ENCODE assay signal across 12 cellular contexts in the genomic region with DNA sequence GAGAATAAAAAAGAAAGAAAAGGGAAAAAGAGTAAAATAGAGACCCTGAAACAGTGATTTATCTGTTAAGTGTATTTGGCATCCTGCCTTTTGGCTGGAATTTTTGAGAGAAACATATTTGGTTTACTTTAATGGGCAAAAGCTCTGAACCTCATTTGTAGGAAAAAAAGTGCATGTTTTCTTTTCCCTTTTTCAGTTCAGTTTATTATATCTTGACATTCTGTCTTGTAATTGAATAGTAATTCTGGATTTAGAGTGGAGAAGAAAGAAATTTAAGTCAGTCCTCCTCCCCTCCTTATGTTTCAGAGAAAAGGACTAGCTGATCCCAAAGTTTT.
DNase-seq lines count a peak whose midpoint lies in the region; ATAC-seq and TF ChIP-seq lines count a peak whose summit lies in the region.
"Had no signal": no experiment of that assay in that cellular context is flagged by ENCODE, and none has a peak within 500 bp of the region (broad histone marks: within the 10 kb centered on the region; RNA-seq: fewer than 3 reads in every experiment).

No MANE protein-coding gene starts in this region.

- peak overlapping the region; percentile 99 for H3K27ac Mint-ChIP-seq in activated T-cell treated with anti-CD3 and anti-CD28 coated beads, Interleukin-2, amount 50 U/mL, for 72 hours
- H3K27ac Mint-ChIP-seq in activated naive CD8-positive, alpha-beta T cell treated with anti-CD3 and anti-CD28 coated beads, Interleukin-2, amount 10 ng/mL, durations not matched to agents 7 days and 5 days = peak overlapping the region; percentile 42

- H3K36me3 ChIP-seq in suprapubic skin = no peaks in the 10 kb centered on the region

- TF ChIP-seq EP300 in suprapubic skin (IDR thresholded peaks at IDR 0.05) = no peak

- POLR2A ChIA-PET in activated naive CD8-positive, alpha-beta T cell treated with anti-CD3 and anti-CD28 coated beads, Interleukin-2, amount 10 ng/mL, durations not matched to agents 7 days and 5 days (lab: Charles Lee) = no interaction called here

- TF ChIP-seq CTCF in suprapubic skin (IDR thresholded peaks at IDR 0.05) = no peak

- no peaks in the 10 kb centered on the region for H3K27me3 Mint-ChIP-seq in activated T-cell treated with anti-CD3 and anti-CD28 coated beads, Interleukin-2, amount 50 U/mL, for 72 hours (ENCODE audit: low read depth)
- H3K27me3 Mint-ChIP-seq in activated naive CD8-positive, alpha-beta T cell treated with anti-CD3 and anti-CD28 coated beads, Interleukin-2, amount 10 ng/mL, durations not matched to agents 7 days and 5 days = no peaks in the 10 kb centered on the region
- H3K27me3 Mint-ChIP-seq: activated T-cell treated with anti-CD3 and anti-CD28 coated beads, Interleukin-2, amount 50 U/mL, for 24 hours; stimulated activated naive CD8-positive, alpha-beta T cell treated with anti-CD3 and anti-CD28 coated beads, Interleukin-15, amount 100 ng/mL, for 72 hours had no signal

- H3K4me1 ChIP-seq in suprapubic skin = peaks cover 41% of the 10 kb centered on the region

- DNase-seq in activated T-cell treated with anti-CD3 and anti-CD28 coated beads, Interleukin-2, amount 50 U/mL, for 72 hours = no peak
- DNase-seq in activated T-cell treated with anti-CD3 and anti-CD28 coated beads, Interleukin-2, amount 50 U/mL, for 1 hour = no peak
- DNase-seq in activated naive CD8-positive, alpha-beta T cell treated with anti-CD3 and anti-CD28 coated beads, Interleukin-2, amount 10 ng/mL, durations not matched to agents 7 days and 5 days = no peak
- DNase-seq in left kidney (ENCODE audit: low read depth, low spot score) = peak; percentile 56
- DNase-seq in suprapubic skin (ENCODE audit: low spot score in 2 of 2) = no peak
- DNase-seq in DMS79 (lab: John Stamatoyannopoulos, UW) = no peak
- DNase-seq: activated T-cell treated with anti-CD3 and anti-CD28 coated beads, Interleukin-2, amount 50 U/mL, for 24 hours; mucosa of descending colon; stimulated activated naive CD8-positive, alpha-beta T cell treated with anti-CD3 and anti-CD28 coated beads, Interleukin-15, amount 100 ng/mL, for 72 hours; T-helper 9 cell had no signal

- peaks cover 83% of the 10 kb centered on the region for H3K4me1 Mint-ChIP-seq in activated T-cell treated with anti-CD3 and anti-CD28 coated beads, Interleukin-2, amount 50 U/mL, for 72 hours (ENCODE audit: low read depth)
- H3K4me1 Mint-ChIP-seq in activated naive CD8-positive, alpha-beta T cell treated with anti-CD3 and anti-CD28 coated beads, Interleukin-2, amount 10 ng/mL, durations not matched to agents 7 days and 5 days = peaks cover 17% of the 10 kb centered on the region

- no peaks in the 10 kb centered on the region for H3K9me3 Mint-ChIP-seq in activated T-cell treated with anti-CD3 and anti-CD28 coated beads, Interleukin-2, amount 50 U/mL, for 72 hours
- no peaks in the 10 kb centered on the region for H3K9me3 Mint-ChIP-seq in activated naive CD8-positive, alpha-beta T cell treated with anti-CD3 and anti-CD28 coated beads, Interleukin-2, amount 10 ng/mL, durations not matched to agents 7 days and 5 days
- H3K9me3 Mint-ChIP-seq: activated T-cell treated with anti-CD3 and anti-CD28 coated beads, Interleukin-2, amount 50 U/mL, for 24 hours; stimulated activated naive CD8-positive, alpha-beta T cell treated with anti-CD3 and anti-CD28 coated beads, Interleukin-15, amount 100 ng/mL, for 72 hours had no signal

- H3K4me3 Mint-ChIP-seq in activated T-cell treated with anti-CD3 and anti-CD28 coated beads, Interleukin-2, amount 50 U/mL, for 72 hours = peak overlapping the region in 1 of 2 donors; percentile 70
- H3K4me3 Mint-ChIP-seq in activated naive CD8-positive, alpha-beta T cell treated with anti-CD3 and anti-CD28 coated beads, Interleukin-2, amount 10 ng/mL, durations not matched to agents 7 days and 5 days = no peak overlapping the region
- H3K4me3 Mint-ChIP-seq: activated T-cell treated with anti-CD3 and anti-CD28 coated beads, Interleukin-2, amount 50 U/mL, for 24 hours; stimulated activated naive CD8-positive, alpha-beta T cell treated with anti-CD3 and anti-CD28 coated beads, Interleukin-15, amount 100 ng/mL, for 72 hours had no signal

- H3K27me3 ChIP-seq in suprapubic skin = no peaks in the 10 kb centered on the region

- ATAC-seq in activated T-cell treated with anti-CD3 and anti-CD28 coated beads, Interleukin-2, amount 50 U/mL, for 72 hours (replicated peaks in 1 of 2) = no peak
- no peak for ATAC-seq in activated naive CD8-positive, alpha-beta T cell treated with anti-CD3 and anti-CD28 coated beads, Interleukin-2, amount 10 ng/mL, durations not matched to agents 7 days and 5 days (ENCODE audit: low read depth)
- no peak for ATAC-seq in GM21723 (IDR thresholded peaks at IDR 0.05; ENCODE audit: unreplicated experiment)
- no peak for ATAC-seq in HG03280 (IDR thresholded peaks at IDR 0.05; ENCODE audit: unreplicated experiment)
- ATAC-seq: stimulated activated naive CD8-positive, alpha-beta T cell treated with anti-CD3 and anti-CD28 coated beads, Interleukin-15, amount 100 ng/mL, for 72 hours had no signal

- no peak for TF ChIP-seq POLR2A in suprapubic skin (IDR thresholded peaks at IDR 0.05)

- no peaks in the 10 kb centered on the region for H3K9me3 ChIP-seq in suprapubic skin
- H3K9me3 ChIP-seq: mucosa of descending colon had no signal

- no peak overlapping the region for H3K4me3 ChIP-seq in suprapubic skin
- H3K4me3 ChIP-seq: mucosa of descending colon had no signal

- peak overlapping the region; percentile 35 for H3K27ac ChIP-seq in suprapubic skin

- peaks cover 20 to 51% of the 10 kb centered on the region in 2 donors for H3K36me3 Mint-ChIP-seq in activated T-cell treated with anti-CD3 and anti-CD28 coated beads, Interleukin-2, amount 50 U/mL, for 72 hours (ENCODE audit: insufficient read depth in 2 of 2)
- peaks cover 43% of the 10 kb centered on the region for H3K36me3 Mint-ChIP-seq in activated naive CD8-positive, alpha-beta T cell treated with anti-CD3 and anti-CD28 coated beads, Interleukin-2, amount 10 ng/mL, durations not matched to agents 7 days and 5 days
